In the genomic region with DNA sequence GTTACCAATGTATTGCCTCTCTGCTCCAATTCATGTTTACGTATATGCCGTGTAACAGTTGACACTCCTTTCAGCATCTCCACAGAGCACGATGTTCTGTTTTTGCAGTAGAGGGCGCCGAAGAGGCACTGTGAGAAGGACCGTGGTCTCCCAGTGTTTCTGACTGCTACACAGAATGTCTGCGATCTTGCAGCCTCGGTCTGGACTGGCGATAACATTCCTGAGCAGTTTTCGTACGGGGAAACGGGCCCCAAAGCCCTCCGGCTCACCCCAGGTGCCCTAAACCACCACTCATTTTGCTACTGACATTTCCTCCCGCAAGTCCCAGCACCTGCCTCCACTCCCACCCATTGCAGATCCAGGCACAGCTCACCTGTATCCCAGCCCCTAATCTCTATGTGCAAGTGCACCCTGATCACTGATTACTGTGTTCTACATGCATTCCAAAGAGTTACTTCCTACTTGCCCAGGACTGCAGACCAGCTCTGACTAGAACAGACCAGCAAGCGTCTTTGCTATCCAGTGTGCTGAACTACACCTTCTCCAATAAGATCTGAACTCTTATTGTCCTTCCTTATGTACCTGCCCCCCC, we compare ENCODE assay signal across 8 cellular contexts. TPM values are rescaled to one million over a fixed set of nuclear protein-coding genes. Genes with fewer than 3 reads are reported as not detected.
A peak's percentile ranks its signal among the peaks of the same experiment; 100 is the strongest.
DNase-seq lines count a peak whose midpoint lies in the region; ATAC-seq and TF ChIP-seq lines count a peak whose summit lies in the region.

No MANE protein-coding gene starts in this region.

- H4K20me1 ChIP-seq in OCI-LY1 (ENCODE audit: insufficient read depth, low read length): no peaks in the 10 kb centered on the region

- H3K9ac ChIP-seq in OCI-LY1 (ENCODE audit: low read length): no peak overlapping the region

- no peak for TF ChIP-seq POLR2A in uterus (IDR thresholded peaks at IDR 0.05)

- peaks cover under 1 to 33% (median 19%) of the 10 kb centered on the region in 7 donors for H3K9me3 Mint-ChIP-seq in CD14-positive monocyte
- H3K9me3 Mint-ChIP-seq in activated T-helper 2 cell treated with anti-CD3 and anti-CD28 coated beads, Interferon-gamma antibody, Interleukin-2, Interleukin-4, amounts not matched to agents 10 μg/mL and 5 μg/mL and 100 μg/mL, durations not matched to agents 14 hours and 24 hours and 36 hours: no peaks in the 10 kb centered on the region

- no peaks in the 10 kb centered on the region for H3K36me3 ChIP-seq in OCI-LY1 (ENCODE audit: insufficient read depth, low read length)
- H3K36me3 ChIP-seq in uterus: no peaks in the 10 kb centered on the region

- no peaks in the 10 kb centered on the region for H3K9me2 ChIP-seq in OCI-LY1 (ENCODE audit: low read depth, low read length)

- intact Hi-C loops in CD14-positive monocyte (cut with micrococcal nuclease) (loop anchor here in 1 of 2 donors (10.0 kb wide), 1 partner anchor 118 kb away; no protein-coding TSS in a partner anchor), uterus (cut with DNase I; ENCODE audit: low total_unique reads) (no loop called here)
- intact Hi-C loops in activated T-helper 2 cell treated with anti-CD3 and anti-CD28 coated beads, Interferon-gamma antibody, Interleukin-2, Interleukin-4, amounts not matched to agents 10 μg/mL and 5 μg/mL and 100 μg/mL, durations not matched to agents 14 hours and 24 hours and 36 hours (cut with micrococcal nuclease): loop anchor here (1.0 to 5.0 kb wide), 2 partner anchors 89 to 161 kb away; a partner anchor contains a TSS

- peaks cover 3 to 12% of the 10 kb centered on the region in 2 donors for H3K36me3 Mint-ChIP-seq in CD14-positive monocyte
- no peaks in the 10 kb centered on the region for H3K36me3 Mint-ChIP-seq in activated T-helper 2 cell treated with anti-CD3 and anti-CD28 coated beads, Interferon-gamma antibody, Interleukin-2, Interleukin-4, amounts not matched to agents 10 μg/mL and 5 μg/mL and 100 μg/mL, durations not matched to agents 14 hours and 24 hours and 36 hours (ENCODE audit: low read depth)

- no peaks in the 10 kb centered on the region for H3K27me3 ChIP-seq in OCI-LY1 (ENCODE audit: insufficient read depth, low read length)
- H3K27me3 ChIP-seq in foreskin keratinocyte: no peaks in the 10 kb centered on the region
- H3K27me3 ChIP-seq in uterus: no peaks in the 10 kb centered on the region

- no peak overlapping the region for H2AFZ ChIP-seq in OCI-LY1 (ENCODE audit: low read length)

- H3K27ac ChIP-seq in OCI-LY1 (ENCODE audit: low read depth, low read length, poor library complexity, severe bottlenecking) (no peak overlapping the region), foreskin keratinocyte (no peak overlapping the region), uterus (no peak overlapping the region)

- H3K4me1 Mint-ChIP-seq in CD14-positive monocyte: peaks cover 48% of the 10 kb centered on the region
- H3K4me1 Mint-ChIP-seq in activated T-helper 2 cell treated with anti-CD3 and anti-CD28 coated beads, Interferon-gamma antibody, Interleukin-2, Interleukin-4, amounts not matched to agents 10 μg/mL and 5 μg/mL and 100 μg/mL, durations not matched to agents 14 hours and 24 hours and 36 hours (ENCODE audit: low read depth): peaks cover 7% of the 10 kb centered on the region

- H3K79me2 ChIP-seq in OCI-LY1 (ENCODE audit: insufficient read depth, low read length): no peaks in the 10 kb centered on the region

- H3K4me3 ChIP-seq in OCI-LY1 (ENCODE audit: low read depth, low read length, poor library complexity, severe bottlenecking) (peak overlapping the region; percentile 37), uterus (no peak overlapping the region)

- ATAC-seq in GM19023 (IDR thresholded peaks at IDR 0.05; ENCODE audit: unreplicated experiment) (peak; percentile 97), HG03139 (IDR thresholded peaks at IDR 0.05; ENCODE audit: unreplicated experiment) (peak; percentile 85), foreskin keratinocyte (peak; percentile 95)

- H3K9me3 ChIP-seq in OCI-LY1 (ENCODE audit: low read length): no peaks in the 10 kb centered on the region
- no peaks in the 10 kb centered on the region for H3K9me3 ChIP-seq in uterus

- peak overlapping the region; percentile 70 to 81 for H3K4me3 Mint-ChIP-seq in CD14-positive monocyte
- H3K4me3 Mint-ChIP-seq in activated T-helper 2 cell treated with anti-CD3 and anti-CD28 coated beads, Interferon-gamma antibody, Interleukin-2, Interleukin-4, amounts not matched to agents 10 μg/mL and 5 μg/mL and 100 μg/mL, durations not matched to agents 14 hours and 24 hours and 36 hours (ENCODE audit: low read depth): no peak overlapping the region

- H3K27me3 Mint-ChIP-seq in CD14-positive monocyte (ENCODE audit: low read depth in 3 of 3): peaks cover 0 to 5% (median 2%) of the 10 kb centered on the region in 3 donors
- peaks cover 36% of the 10 kb centered on the region for H3K27me3 Mint-ChIP-seq in activated T-helper 2 cell treated with anti-CD3 and anti-CD28 coated beads, Interferon-gamma antibody, Interleukin-2, Interleukin-4, amounts not matched to agents 10 μg/mL and 5 μg/mL and 100 μg/mL, durations not matched to agents 14 hours and 24 hours and 36 hours (ENCODE audit: low read depth)

- H3K4me2 ChIP-seq in OCI-LY1 (ENCODE audit: low read length): peak overlapping the region; percentile 55; the same call in 1 of the 2 replicates

- H3F3A ChIP-seq in OCI-LY1 (ENCODE audit: insufficient read depth, low read length): no peaks in the 10 kb centered on the region

- peak; percentile 45 for DNase-seq in CD14-positive monocyte (ENCODE audit: low spot score)
- DNase-seq in activated T-helper 2 cell treated with anti-CD3 and anti-CD28 coated beads, Interferon-gamma antibody, Interleukin-2, Interleukin-4, amounts not matched to agents 10 μg/mL and 5 μg/mL and 100 μg/mL, durations not matched to agents 14 hours and 24 hours and 36 hours (ENCODE audit: low spot score): peak; percentile 26
- peak; percentile 16 to 49 for DNase-seq in foreskin keratinocyte
- DNase-seq in nucleus accumbens (lab: John Stamatoyannopoulos, UW): peak in 41 of 56 donors; percentile 0 to 53 (median 14)
- DNase-seq in uterus: peak; percentile 21 to 29

- TF ChIP-seq CTCF in CD14-positive monocyte (IDR thresholded peaks at IDR 0.05) (peak; percentile 67), OCI-LY1 (IDR thresholded peaks at IDR 0.05; ENCODE audit: low read length) (peak; percentile 76), foreskin keratinocyte (conservative IDR thresholded peaks at IDR 0.05) (peak; percentile 71), uterus (IDR thresholded peaks at IDR 0.05) (peak; percentile 35 to 59 (median 48))

- peaks cover 10% of the 10 kb centered on the region for H3K4me1 ChIP-seq in OCI-LY1 (ENCODE audit: insufficient read depth, low read length, severe bottlenecking)
- no peaks in the 10 kb centered on the region for H3K4me1 ChIP-seq in foreskin keratinocyte
- no peaks in the 10 kb centered on the region for H3K4me1 ChIP-seq in uterus

- H3K27ac Mint-ChIP-seq in CD14-positive monocyte: peak overlapping the region in 3 of 7 donors; percentile 22 to 42 (median 22)
- H3K27ac Mint-ChIP-seq in activated T-helper 2 cell treated with anti-CD3 and anti-CD28 coated beads, Interferon-gamma antibody, Interleukin-2, Interleukin-4, amounts not matched to agents 10 μg/mL and 5 μg/mL and 100 μg/mL, durations not matched to agents 14 hours and 24 hours and 36 hours: no peak overlapping the region

RNA-seq across cellular contexts. Expression of a gene that starts 12.4 kb away (rescaled TPM):
- polyA plus RNA-seq in CD14-positive monocyte (10 to 100 TPM in 1 of 2 donors, 1 to 10 TPM in 1; 3.6 to 10.6 TPM), foreskin keratinocyte (5.4 and 6.2 TPM in 2 replicates)
- total RNA-seq in activated T-helper 2 cell treated with anti-CD3 and anti-CD28 coated beads, Interferon-gamma antibody, Interleukin-2, Interleukin-4, amounts not matched to agents 10 μg/mL and 5 μg/mL and 100 μg/mL, durations not matched to agents 14 hours and 24 hours and 36 hours: 11.9 and 13.3 TPM in 2 replicates
- total RNA-seq in foreskin keratinocyte (14.9 and 16.3 TPM in 2 replicates), uterus (10 to 100 TPM in 3 of 4 donors, 1 to 10 TPM in 1; 5.9 to 24.9 (median 19.6) TPM)
